Comparison of ENCODE assay signal across 8 cellular contexts in the genomic region with DNA sequence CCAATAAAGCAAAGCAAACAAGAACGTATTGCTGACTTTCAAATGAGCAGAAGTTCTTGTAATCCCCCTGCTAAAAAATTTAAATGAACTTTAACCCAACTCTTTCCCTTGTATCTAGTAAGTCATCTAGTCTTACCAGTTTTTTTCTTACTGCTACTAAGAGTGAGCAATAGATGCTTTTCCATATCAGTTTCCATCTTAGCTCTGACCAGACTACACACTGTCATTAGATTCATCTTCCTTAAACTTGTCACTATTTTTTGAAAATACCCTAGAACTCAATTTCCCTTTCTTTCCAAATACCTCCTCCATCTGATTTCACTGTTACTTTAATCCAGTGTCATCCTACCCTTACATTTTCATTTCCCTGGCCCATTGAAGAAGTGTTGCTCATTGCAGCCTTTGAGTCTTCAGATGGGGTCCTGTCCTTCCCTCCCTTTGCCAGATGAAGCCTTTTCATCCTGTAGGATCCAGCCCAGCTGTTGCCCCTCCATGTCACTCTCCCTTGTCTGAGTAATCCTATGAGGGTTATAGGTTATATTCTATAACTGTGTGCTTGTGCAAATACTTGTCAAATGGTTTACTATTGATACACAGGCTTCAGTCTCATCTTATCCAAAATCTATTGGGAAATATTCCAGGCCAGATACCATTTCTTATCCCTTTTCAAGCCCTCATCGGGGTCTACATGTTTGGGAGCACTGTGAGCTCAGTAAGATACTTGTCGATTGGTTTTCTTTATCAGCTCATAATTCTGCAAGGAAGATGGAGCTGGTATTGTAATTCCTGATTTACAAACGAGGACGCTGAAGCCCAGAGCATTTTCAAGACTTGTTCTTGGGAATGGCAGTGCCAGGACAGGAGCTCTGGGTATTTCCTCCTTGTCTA. TPM values are rescaled to one million over a fixed set of nuclear protein-coding genes. Genes with fewer than 3 reads are reported as not detected.
A peak's percentile ranks its signal among the peaks of the same experiment; 100 is the strongest.
DNase-seq lines count a peak whose midpoint lies in the region; ATAC-seq and TF ChIP-seq lines count a peak whose summit lies in the region.
"Had no signal": no experiment of that assay in that cellular context is flagged by ENCODE, and none has a peak within 500 bp of the region (broad histone marks: within the 10 kb centered on the region; RNA-seq: fewer than 3 reads in every experiment).

No MANE protein-coding gene starts in this region.

- H3F3A ChIP-seq in DOHH2 (ENCODE audit: control insufficient read depth, insufficient read depth) = no peaks in the 10 kb centered on the region

- no peaks in the 10 kb centered on the region for H3K79me2 ChIP-seq in DOHH2 (ENCODE audit: control insufficient read depth, low read length)

- TF ChIP-seq CTCF in C4-2B (conservative IDR thresholded peaks at IDR 0.05) = no peak
- TF ChIP-seq CTCF in DOHH2 (IDR thresholded peaks at IDR 0.05; ENCODE audit: low read depth, low read length, poor library complexity, severe bottlenecking) = no peak
- TF ChIP-seq CTCF in VCaP (conservative IDR thresholded peaks at IDR 0.05) = no peak
- TF ChIP-seq CTCF in GM20000 (IDR thresholded peaks at IDR 0.05; ENCODE audit: extremely low read depth, missing control alignments) = no peak

- WGBS in mesenchymal stem cell = 66% methylated on average over 5 of the region's 5 CpGs

- no peaks in the 10 kb centered on the region for H3K36me3 ChIP-seq in DOHH2 (ENCODE audit: control insufficient read depth, low read length)
- H3K36me3 ChIP-seq in mesenchymal stem cell (ENCODE audit: control insufficient read depth in 1 of 2, insufficient read depth in 2 of 2, low read depth in 1 of 2, low read length in 2 of 2) = no peaks in the 10 kb centered on the region
- H3K36me3 ChIP-seq: sigmoid colon had no signal

- peaks cover 43% of the 10 kb centered on the region for H3K4me1 ChIP-seq in DOHH2 (ENCODE audit: control insufficient read depth, low read length)
- peaks cover 17% of the 10 kb centered on the region for H3K4me1 ChIP-seq in mesenchymal stem cell (ENCODE audit: control insufficient read depth, insufficient read depth, low read depth, low read length)

- H2AFZ ChIP-seq in mesenchymal stem cell (ENCODE audit: low read depth, low read length) = no peak overlapping the region

- no peak overlapping the region for H3K14ac ChIP-seq in mesenchymal stem cell (ENCODE audit: low read length in 2 of 2)

- no peaks in the 10 kb centered on the region for H3K9me3 ChIP-seq in DOHH2 (ENCODE audit: control insufficient read depth, insufficient read depth, low read length)
- no peaks in the 10 kb centered on the region for H3K9me3 ChIP-seq in mesenchymal stem cell (ENCODE audit: control insufficient read depth, low read length)
- H3K9me3 ChIP-seq: sigmoid colon had no signal

- peaks cover 7% of the 10 kb centered on the region for H3K79me1 ChIP-seq in mesenchymal stem cell (replicated peaks; ENCODE audit: low read length, poor library complexity, severe bottlenecking)

- no peaks in the 10 kb centered on the region for H4K20me1 ChIP-seq in DOHH2 (ENCODE audit: control insufficient read depth, insufficient read depth, low read depth, low read length)

- no peak overlapping the region for H4K91ac ChIP-seq in mesenchymal stem cell (ENCODE audit: low read length)

- peak overlapping the region; percentile 78 for H2AK5ac ChIP-seq in mesenchymal stem cell (ENCODE audit: low read length, severe bottlenecking)

- DNase-seq in mesenchymal stem cell = no peak
- DNase-seq in GM20000 (ENCODE audit: low spot score) = no peak
- no peak for DNase-seq in activated gamma-delta T cell treated with Interleukin-2 at 50 U/mL for 16 hours

- H2BK15ac ChIP-seq in mesenchymal stem cell (ENCODE audit: low read depth, poor library complexity, severe bottlenecking) = no peak overlapping the region

- no peak overlapping the region for H2BK120ac ChIP-seq in mesenchymal stem cell (ENCODE audit: low read depth, low read length)

- peak overlapping the region; percentile 58; the same call in 1 of the 2 replicates for H3K27ac ChIP-seq in C4-2B
- H3K27ac ChIP-seq in DOHH2 (ENCODE audit: low read depth, low read length) = no peak overlapping the region
- H3K27ac ChIP-seq in VCaP = peak overlapping the region; percentile 66
- H3K27ac ChIP-seq in mesenchymal stem cell (ENCODE audit: low read length, poor library complexity, severe bottlenecking) = peak overlapping the region; percentile 84

- no peak overlapping the region for H4K8ac ChIP-seq in mesenchymal stem cell (ENCODE audit: low read length)

- H3K9me2 ChIP-seq in DOHH2 (replicated peaks; ENCODE audit: control insufficient read depth, low read length) = no peaks in the 10 kb centered on the region

- H2BK5ac ChIP-seq in mesenchymal stem cell (ENCODE audit: low read depth, low read length, poor library complexity, severe bottlenecking) = peak overlapping the region; percentile 60

- H3K27me3 ChIP-seq in DOHH2 (ENCODE audit: control insufficient read depth, low read length) (no peaks in the 10 kb centered on the region), mesenchymal stem cell (ENCODE audit: control insufficient read depth in 1 of 2, insufficient read depth in 1 of 2, low read length in 2 of 2) (no peaks in the 10 kb centered on the region)
- H3K27me3 ChIP-seq: sigmoid colon had no signal

- no peak for ATAC-seq in HG02870 (IDR thresholded peaks at IDR 0.05; ENCODE audit: unreplicated experiment)

- H3K18ac ChIP-seq in mesenchymal stem cell (ENCODE audit: low read depth in 1 of 2, low read length in 2 of 2) = peak overlapping the region; percentile 24 to 74

- H3K4ac ChIP-seq in mesenchymal stem cell (ENCODE audit: low read depth in 1 of 2, low read length in 2 of 2) = no peak overlapping the region

- no peak overlapping the region for H3K23ac ChIP-seq in mesenchymal stem cell (ENCODE audit: low read length in 2 of 2)

- H3K4me2 ChIP-seq in DOHH2 (ENCODE audit: low read length) (peak overlapping the region; percentile 43), mesenchymal stem cell (ENCODE audit: low read length, poor library complexity, severe bottlenecking) (no peak overlapping the region)

- H3K4me3 ChIP-seq in DOHH2 (ENCODE audit: low read length) (no peak overlapping the region), mesenchymal stem cell (ENCODE audit: insufficient read depth in 1 of 2, low read depth in 1 of 2, low read length in 2 of 2) (no peak overlapping the region)
- H3K4me3 ChIP-seq: sigmoid colon had no signal

- H2BK12ac ChIP-seq in mesenchymal stem cell (ENCODE audit: low read length in 2 of 2) = peak overlapping the region in 1 of 2 experiments; percentile 38

- H3K9ac ChIP-seq in mesenchymal stem cell (ENCODE audit: low read length) = peak overlapping the region; percentile 76

RNA-seq across cellular contexts. Expression of gene ITGB1, which starts 51.5 kb away (rescaled TPM):
- 1,059 TPM for polyA plus RNA-seq in mesenchymal stem cell (2013, experiment 1 of 2)
- 1,073 TPM for polyA plus RNA-seq in mesenchymal stem cell (2013, experiment 2 of 2)
